8 cellular contexts compared by ENCODE assay signal in genomic region chr18:21682276-21683051, GRCh38. TPM values are rescaled to one million over a fixed set of nuclear protein-coding genes. Genes with fewer than 3 reads are reported as not detected.
A peak's percentile ranks its signal among the peaks of the same experiment; 100 is the strongest.
DNase-seq lines count a peak whose midpoint lies in the region; ATAC-seq lines count a peak whose summit lies in the region.

No MANE protein-coding gene starts in this region.

- DNase-seq in KBM-7: peak; percentile 26
- peak; percentile 41 for DNase-seq in activated naive CD8-positive, alpha-beta T cell treated with anti-CD3 and anti-CD28 coated beads, Interleukin-2, amount 10 ng/mL, durations not matched to agents 7 days and 5 days
- DNase-seq in stimulated activated naive CD8-positive, alpha-beta T cell treated with anti-CD3 and anti-CD28 coated beads, Interleukin-15, amount 100 ng/mL, for 72 hours: peak; percentile 9 to 13
- DNase-seq in DMS 273 (lab: John Stamatoyannopoulos, UW; ENCODE audit: unreplicated experiment): no peak

- POLR2A ChIA-PET in activated naive CD8-positive, alpha-beta T cell treated with anti-CD3 and anti-CD28 coated beads, Interleukin-2, amount 10 ng/mL, durations not matched to agents 7 days and 5 days (lab: Charles Lee): interaction anchor here (0.8 to 1.8 kb wide), 7 partner anchors 10 to 82 kb away, joined by 3 to 13 read pairs (median 5); partner anchors contain the start of genes ABHD3, ESCO1 and SNRPD1

- H3K27me3 Mint-ChIP-seq in activated naive CD8-positive, alpha-beta T cell treated with anti-CD3 and anti-CD28 coated beads, Interleukin-2, amount 10 ng/mL, durations not matched to agents 7 days and 5 days: no peaks in the 10 kb centered on the region
- no peaks in the 10 kb centered on the region for H3K27me3 Mint-ChIP-seq in stimulated activated naive CD8-positive, alpha-beta T cell treated with anti-CD3 and anti-CD28 coated beads, Interleukin-15, amount 100 ng/mL, for 72 hours

- ATAC-seq in GM19023 (IDR thresholded peaks at IDR 0.05; ENCODE audit: unreplicated experiment) (peak; percentile 43), GM21576 (IDR thresholded peaks at IDR 0.05; ENCODE audit: unreplicated experiment) (no peak)
- peak; percentile 85 for ATAC-seq in activated naive CD8-positive, alpha-beta T cell treated with anti-CD3 and anti-CD28 coated beads, Interleukin-2, amount 10 ng/mL, durations not matched to agents 7 days and 5 days (ENCODE audit: low read depth)
- peak; percentile 83 for ATAC-seq in stimulated activated naive CD8-positive, alpha-beta T cell treated with anti-CD3 and anti-CD28 coated beads, Interleukin-15, amount 100 ng/mL, for 72 hours

- H3K27ac Mint-ChIP-seq in activated naive CD8-positive, alpha-beta T cell treated with anti-CD3 and anti-CD28 coated beads, Interleukin-2, amount 10 ng/mL, durations not matched to agents 7 days and 5 days: no peak overlapping the region
- no peak overlapping the region for H3K27ac Mint-ChIP-seq in stimulated activated naive CD8-positive, alpha-beta T cell treated with anti-CD3 and anti-CD28 coated beads, Interleukin-15, amount 100 ng/mL, for 72 hours

- H3K27ac ChIP-seq in ACC112 (ENCODE audit: low read depth, low read length) (peak overlapping the region; percentile 41), iPS-20b (ENCODE audit: low read length) (no peak overlapping the region)

- no peaks in the 10 kb centered on the region for H3K9me3 ChIP-seq in iPS-20b (ENCODE audit: insufficient read depth, low read depth, low read length)

- H3K4me3 Mint-ChIP-seq in activated naive CD8-positive, alpha-beta T cell treated with anti-CD3 and anti-CD28 coated beads, Interleukin-2, amount 10 ng/mL, durations not matched to agents 7 days and 5 days: no peak overlapping the region
- no peak overlapping the region for H3K4me3 Mint-ChIP-seq in stimulated activated naive CD8-positive, alpha-beta T cell treated with anti-CD3 and anti-CD28 coated beads, Interleukin-15, amount 100 ng/mL, for 72 hours

- H3K9ac ChIP-seq in iPS-20b (ENCODE audit: low read depth, low read length): peak overlapping the region; percentile 23

- no peaks in the 10 kb centered on the region for H3K36me3 ChIP-seq in ACC112 (ENCODE audit: insufficient read depth, low read length)
- H3K36me3 ChIP-seq in iPS-20b (ENCODE audit: insufficient read depth, low read depth, low read length): no peaks in the 10 kb centered on the region

- H3K4me3 ChIP-seq in ACC112 (ENCODE audit: low read depth, low read length) (peak overlapping the region; percentile 62), iPS-20b (ENCODE audit: low read length) (0 out of 2 replicates have a peak overlapping the region, but pooled peaks have one; percentile 2)

- H3K27me3 ChIP-seq in ACC112 (ENCODE audit: insufficient read depth, low read length): no peaks in the 10 kb centered on the region
- H3K27me3 ChIP-seq in iPS-20b (ENCODE audit: insufficient read depth, low read length): no peaks in the 10 kb centered on the region

- H3K36me3 Mint-ChIP-seq in activated naive CD8-positive, alpha-beta T cell treated with anti-CD3 and anti-CD28 coated beads, Interleukin-2, amount 10 ng/mL, durations not matched to agents 7 days and 5 days: peaks cover 9% of the 10 kb centered on the region

- H3K4me1 Mint-ChIP-seq in activated naive CD8-positive, alpha-beta T cell treated with anti-CD3 and anti-CD28 coated beads, Interleukin-2, amount 10 ng/mL, durations not matched to agents 7 days and 5 days: peaks cover 8% of the 10 kb centered on the region
- peaks cover 11% of the 10 kb centered on the region for H3K4me1 Mint-ChIP-seq in stimulated activated naive CD8-positive, alpha-beta T cell treated with anti-CD3 and anti-CD28 coated beads, Interleukin-15, amount 100 ng/mL, for 72 hours

- no peaks in the 10 kb centered on the region for H3K4me1 ChIP-seq in ACC112 (ENCODE audit: control insufficient read depth, insufficient read depth, low read length, unreplicated experiment)
- peaks cover 8% of the 10 kb centered on the region; the same call in 1 of the 2 replicates for H3K4me1 ChIP-seq in iPS-20b (ENCODE audit: insufficient read depth, low read length)

- no peaks in the 10 kb centered on the region for H3K9me3 Mint-ChIP-seq in activated naive CD8-positive, alpha-beta T cell treated with anti-CD3 and anti-CD28 coated beads, Interleukin-2, amount 10 ng/mL, durations not matched to agents 7 days and 5 days
- no peaks in the 10 kb centered on the region for H3K9me3 Mint-ChIP-seq in stimulated activated naive CD8-positive, alpha-beta T cell treated with anti-CD3 and anti-CD28 coated beads, Interleukin-15, amount 100 ng/mL, for 72 hours

- no peaks in the 10 kb centered on the region for H3K79me2 ChIP-seq in ACC112 (ENCODE audit: control insufficient read depth, insufficient read depth, low read length, unreplicated experiment)

- H2AFZ ChIP-seq in ACC112 (ENCODE audit: low read length, unreplicated experiment): peak overlapping the region; percentile 16

- in situ Hi-C loops in KBM-7 (cut with MboI; ENCODE audit: low pct_unique_long_range_greater_than_20kb, low sequenced_read_pairs): no loop called here

RNA-seq across cellular contexts. Expression of gene ABHD3, which starts 22.1 kb away (rescaled TPM):
- total RNA-seq in activated naive CD8-positive, alpha-beta T cell treated with anti-CD3 and anti-CD28 coated beads, Interleukin-2, amount 10 ng/mL, durations not matched to agents 7 days and 5 days: 10 to 100 TPM; 50.7 to 52.8 TPM

RNA-seq across cellular contexts. Expression of gene MIB1, which starts 58.1 kb away (rescaled TPM):
- total RNA-seq in activated naive CD8-positive, alpha-beta T cell treated with anti-CD3 and anti-CD28 coated beads, Interleukin-2, amount 10 ng/mL, durations not matched to agents 7 days and 5 days: 10 to 100 TPM; 34.4 to 40.8 TPM
